16 cellular contexts compared by ENCODE assay signal in the genomic region with DNA sequence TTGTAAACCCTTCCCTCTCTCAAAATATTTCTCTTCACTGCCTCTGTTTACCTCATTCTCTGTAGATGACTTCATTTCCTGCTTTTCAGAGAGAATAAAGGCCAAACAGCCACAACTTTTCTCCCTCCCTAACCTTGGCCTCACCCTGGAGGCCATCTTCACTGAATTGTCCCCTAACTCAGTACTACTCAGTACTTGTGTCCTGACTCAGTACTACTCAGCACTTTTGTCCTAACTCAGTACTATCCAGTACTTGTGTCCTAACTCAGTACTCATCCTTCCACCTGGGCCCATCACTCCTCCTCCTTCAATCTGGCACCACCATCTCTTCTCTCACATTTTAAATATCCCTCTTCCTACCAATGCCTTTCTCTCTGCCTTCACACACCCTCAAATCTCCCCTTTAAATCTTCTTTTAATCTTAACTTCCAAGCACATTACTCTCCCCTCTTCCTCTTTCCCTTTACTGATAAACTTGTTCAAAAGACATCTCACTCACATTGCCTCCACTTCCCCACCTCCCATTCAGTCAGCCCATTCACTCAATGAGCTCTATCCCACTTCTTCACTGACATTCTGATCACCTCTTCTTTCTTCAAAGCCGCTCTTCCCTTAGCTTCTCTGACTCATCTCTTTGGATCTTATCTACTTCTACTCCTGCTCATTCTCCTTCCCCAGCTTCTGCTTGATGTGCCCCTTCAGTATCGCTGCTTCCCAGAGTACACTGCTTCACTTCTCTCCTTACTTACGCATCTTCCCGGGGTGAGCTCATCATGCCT.
DNase-seq lines count a peak whose midpoint lies in the region; ATAC-seq lines count a peak whose summit lies in the region.
"Had no signal": no experiment of that assay in that cellular context is flagged by ENCODE, and none has a peak within 500 bp of the region (broad histone marks: within the 10 kb centered on the region; RNA-seq: fewer than 3 reads in every experiment).

No MANE protein-coding gene starts in this region.

- intact Hi-C loops in left colon (cut with DNase I, micrococcal nuclease) (no loop called here), Right ventricle myocardium inferior (cut with DNase I) (no loop called here)

- no peak overlapping the region for H3K4me3 Mint-ChIP-seq in activated T-helper 17 cell treated with anti-CD3 and anti-CD28 coated beads, Interleukin-2, amount 50 U/mL, for 72 hours
- H3K4me3 Mint-ChIP-seq: CD8-positive, alpha-beta memory T cell had no signal

- no peaks in the 10 kb centered on the region for H3K4me1 Mint-ChIP-seq in activated T-helper 17 cell treated with anti-CD3 and anti-CD28 coated beads, Interleukin-2, amount 50 U/mL, for 72 hours
- H3K4me1 Mint-ChIP-seq: CD8-positive, alpha-beta memory T cell had no signal

- no peak overlapping the region for H3K27ac Mint-ChIP-seq in activated T-helper 17 cell treated with anti-CD3 and anti-CD28 coated beads, Interleukin-2, amount 50 U/mL, for 72 hours
- H3K27ac Mint-ChIP-seq: CD8-positive, alpha-beta memory T cell had no signal

- no peaks in the 10 kb centered on the region for H3K9me3 Mint-ChIP-seq in activated T-helper 17 cell treated with anti-CD3 and anti-CD28 coated beads, Interleukin-2, amount 50 U/mL, for 72 hours
- H3K9me3 Mint-ChIP-seq: CD8-positive, alpha-beta memory T cell had no signal

- peak; percentile 55 for ATAC-seq in activated T-helper 17 cell treated with anti-CD3 and anti-CD28 coated beads, Interleukin-2, amount 50 U/mL, for 72 hours (replicated peaks)
- ATAC-seq in left colon = no peak
- no peak for ATAC-seq in Right ventricle myocardium inferior
- ATAC-seq: PC-3 had no signal

- no peaks in the 10 kb centered on the region for H3K36me3 Mint-ChIP-seq in activated T-helper 17 cell treated with anti-CD3 and anti-CD28 coated beads, Interleukin-2, amount 50 U/mL, for 72 hours (ENCODE audit: low read depth)
- H3K36me3 Mint-ChIP-seq: CD8-positive, alpha-beta memory T cell had no signal

- peaks cover 6% of the 10 kb centered on the region for H3K27me3 Mint-ChIP-seq in activated T-helper 17 cell treated with anti-CD3 and anti-CD28 coated beads, Interleukin-2, amount 50 U/mL, for 72 hours

- DNase-seq in NCI-H226 (peak; percentile 63), islet precursor cell (peak; percentile 76), left colon (no peak), NCI-H82 treated with DMSO at 0.1 percent for 48 hours (lab: John Stamatoyannopoulos, UW; ENCODE audit: unreplicated experiment) (no peak), Right ventricle myocardium inferior (ENCODE audit: missing footprints) (no peak)
- DNase-seq in activated CD8-positive, alpha-beta memory T cell treated with anti-CD3 and anti-CD28 coated beads, Interleukin-2, amount 50 U/mL, for 4 hours = no peak
- DNase-seq: CD8-positive, alpha-beta memory T cell; KG1; NCI-H1417; NCI-H187; NCI-H2107; NCI-H2227 treated with DMSO at 0.1 percent for 48 hours; NCI-H524; NCI-H82; PC-3 had no signal

Comparison
In these comparisons a context has a peak if more than half of its experiments do, and no peak if none do; other contexts are left out.
1. DNase-seq: peak in NCI-H226 (single experiment) and islet precursor cell (single experiment); none in left colon (0 of 2), NCI-H82 treated with DMSO at 0.1 percent for 48 hours (single experiment), activated CD8-positive, alpha-beta memory T cell treated with anti-CD3 and anti-CD28 coated beads, Interleukin-2, amount 50 U/mL, for 4 hours (single experiment) and Right ventricle myocardium inferior (single experiment).